Comparison of ENCODE assay signal across 12 cellular contexts in the genomic region with DNA sequence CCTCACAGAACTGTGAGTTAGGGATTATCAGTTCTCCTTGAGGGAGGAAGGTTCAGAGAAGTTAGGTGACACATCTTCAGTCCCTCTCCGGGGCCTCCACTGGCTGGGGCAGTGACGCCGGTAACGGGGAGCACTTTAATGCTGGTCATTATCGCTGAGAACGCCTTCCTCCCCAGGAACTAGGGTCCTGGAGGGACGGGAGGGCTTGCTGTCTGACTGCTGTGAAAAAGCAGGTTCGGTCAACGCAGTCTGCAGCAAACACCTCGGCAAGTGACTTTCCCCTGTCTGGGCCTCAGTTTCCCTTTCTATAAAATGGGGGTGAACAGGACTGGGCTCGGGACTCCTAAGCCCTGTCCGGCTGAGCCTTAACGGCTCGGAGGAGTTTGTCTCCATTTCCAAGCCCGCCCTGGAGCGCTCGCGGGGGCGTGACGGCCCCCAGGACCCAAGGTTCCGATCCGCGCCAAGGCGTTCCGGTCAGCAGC. TPM values are rescaled to one million over a fixed set of nuclear protein-coding genes. Genes with fewer than 3 reads are reported as not detected.
A peak's percentile ranks its signal among the peaks of the same experiment; 100 is the strongest.
DNase-seq lines count a peak whose midpoint lies in the region; ATAC-seq and TF ChIP-seq lines count a peak whose summit lies in the region.
"Had no signal": no experiment of that assay in that cellular context is flagged by ENCODE, and none has a peak within 500 bp of the region (broad histone marks: within the 10 kb centered on the region; RNA-seq: fewer than 3 reads in every experiment).

No MANE protein-coding gene starts in this region.

- peaks cover 59% of the 10 kb centered on the region for H3K27me3 ChIP-seq in AG04450 (ENCODE audit: control insufficient read depth, insufficient read depth, low read length)
- H3K27me3 ChIP-seq in RWPE2 (ENCODE audit: insufficient read depth, poor library complexity, severe bottlenecking), result no peaks in the 10 kb centered on the region
- no peaks in the 10 kb centered on the region for H3K27me3 ChIP-seq in ovary

- CTCF ChIA-PET in AG04450 (lab: Charles Lee), result no interaction called here

- TF ChIP-seq CTCF in AG04450 (IDR thresholded peaks at IDR 0.05; ENCODE audit: low read depth, low read length) (no peak), RWPE2 (IDR thresholded peaks at IDR 0.05; ENCODE audit: poor library complexity, severe bottlenecking) (no peak), foreskin fibroblast (IDR thresholded peaks at IDR 0.05; ENCODE audit: low read depth, low read length) (no peak), ovary (IDR thresholded peaks at IDR 0.05) (no peak)

- POLR2A ChIA-PET in AG04450 (lab: Yijun Ruan, JAX), result no interaction called here

- H3K9me3 ChIP-seq in AG04450 (ENCODE audit: control insufficient read depth, insufficient read depth, low read length) (no peaks in the 10 kb centered on the region), RWPE2 (ENCODE audit: severe bottlenecking) (no peaks in the 10 kb centered on the region), ovary (no peaks in the 10 kb centered on the region)
- H3K9me3 ChIP-seq: BLaER1 treated with 17β-estradiol and CSF1 and Interleukin-3, amounts not matched to agents 10 nM and 100 nM had no signal

- DNase-seq in AG04450 (ENCODE audit: low read depth, low spot score) (no peak), RWPE2 (ENCODE audit: low spot score) (no peak), foreskin fibroblast (no peak), ovary (no peak), RKO (ENCODE audit: low spot score) (no peak), superior temporal gyrus (ENCODE audit: extremely low spot score) (no peak), occipital lobe (lab: John Stamatoyannopoulos, UW) (no peak)
- DNase-seq: activated effector memory CD4-positive, alpha-beta T cell treated with anti-CD3 and anti-CD28 coated beads, Interleukin-2, amount 50 U/mL, for 16 hours; NCI-H524 treated with DMSO at 0.1 percent for 48 hours had no signal

- WGBS in ovary, 3 donors, result 6 to 14% (median 11%) methylated on average over 25 of the region's 25 CpGs

- intact Hi-C loops in ovary (cut with DNase I), result no loop called here

- TF ChIP-seq POLR2A in ovary (IDR thresholded peaks at IDR 0.05), result no peak

- H3K4me1 ChIP-seq in RWPE2 (ENCODE audit: insufficient read depth, poor library complexity, severe bottlenecking), result peaks cover 21% of the 10 kb centered on the region
- H3K4me1 ChIP-seq in ovary (ENCODE audit: insufficient read depth), result no peaks in the 10 kb centered on the region
- H3K4me1 ChIP-seq: BLaER1 treated with 17β-estradiol and CSF1 and Interleukin-3, amounts not matched to agents 10 nM and 100 nM had no signal

- H3K36me3 ChIP-seq in RWPE2 (ENCODE audit: low read depth) (no peaks in the 10 kb centered on the region), ovary (no peaks in the 10 kb centered on the region)
- H3K36me3 ChIP-seq: BLaER1 treated with 17β-estradiol and CSF1 and Interleukin-3, amounts not matched to agents 10 nM and 100 nM had no signal

- H3K4me3 ChIP-seq in AG04450 (ENCODE audit: low read depth, low read length) (peak overlapping the region; percentile 22; the same call in 1 of the 2 replicates), RWPE2 (ENCODE audit: severe bottlenecking) (peak overlapping the region; percentile 42), foreskin fibroblast (ENCODE audit: low read depth in 1 of 2, low read length in 2 of 2) (peak overlapping the region; percentile 12 to 29), ovary (peak overlapping the region; percentile 16)
- H3K4me3 ChIP-seq: BLaER1 treated with 17β-estradiol and CSF1 and Interleukin-3, amounts not matched to agents 10 nM and 100 nM had no signal

- ATAC-seq in RWPE2 (ENCODE audit: low read depth), result no peak
- ATAC-seq in GM21723 (IDR thresholded peaks at IDR 0.05; ENCODE audit: unreplicated experiment), result no peak

- no peak for TF ChIP-seq EP300 in ovary (IDR thresholded peaks at IDR 0.05)

- H3K27ac ChIP-seq in AG04450 (ENCODE audit: low read depth, low read length), result no peak overlapping the region
- no peak overlapping the region for H3K27ac ChIP-seq in RWPE2 (ENCODE audit: poor library complexity, severe bottlenecking)
- no peak overlapping the region for H3K27ac ChIP-seq in ovary
- H3K27ac ChIP-seq: BLaER1 treated with 17β-estradiol and CSF1 and Interleukin-3, amounts not matched to agents 10 nM and 100 nM; epithelial cell of prostate had no signal

RNA-seq across cellular contexts. Expression of a gene that starts 0.3 kb away (rescaled TPM):
- not detected in 2 replicates for polyA plus RNA-seq in AG04450 (2011; rRNA removed)
- not detected in 2 replicates for polyA minus RNA-seq in AG04450 (2011; rRNA and poly(A)+ RNA removed)
- 1 to 10 TPM in 2 of 7 donors, under 1 TPM in 3, not detected in 2; 0.22 to 2.9 (median 0.60) TPM for total RNA-seq in ovary
- under 1 TPM in 1 of 2 donors, not detected in 1; 0.63 TPM for polyA plus RNA-seq in ovary
- 0.16 TPM for total RNA-seq in occipital lobe

RNA-seq across cellular contexts. Expression of a gene that starts 18.6 kb away (rescaled TPM):
- polyA plus RNA-seq in AG04450 (2011; rRNA removed), result not detected in 2 replicates
- not detected in 2 replicates for polyA minus RNA-seq in AG04450 (2011; rRNA and poly(A)+ RNA removed)
- under 1 TPM in 2 of 7 donors, not detected in 5; 0.10 to 0.46 TPM for total RNA-seq in ovary
- polyA plus RNA-seq in ovary, result under 1 TPM in 1 of 2 donors, not detected in 1; 0.10 TPM
- not detected for total RNA-seq in occipital lobe

RNA-seq across cellular contexts. Expression of a gene that starts 59.3 kb away (rescaled TPM):
- 0.06 and 0.17 TPM in 2 replicates for polyA plus RNA-seq in AG04450 (2011; rRNA removed)
- 0.09 TPM in 1 of 2 replicates, not detected in the other for polyA minus RNA-seq in AG04450 (2011; rRNA and poly(A)+ RNA removed)
- total RNA-seq in ovary, result under 1 TPM in 3 of 7 donors, not detected in 4; 0.12 to 0.52 (median 0.48) TPM
- under 1 TPM in 1 of 2 donors, not detected in 1; 0.01 TPM for polyA plus RNA-seq in ovary
- 4.1 TPM for total RNA-seq in occipital lobe
